1 cellular context compared by ENCODE assay signal in the genomic region with DNA sequence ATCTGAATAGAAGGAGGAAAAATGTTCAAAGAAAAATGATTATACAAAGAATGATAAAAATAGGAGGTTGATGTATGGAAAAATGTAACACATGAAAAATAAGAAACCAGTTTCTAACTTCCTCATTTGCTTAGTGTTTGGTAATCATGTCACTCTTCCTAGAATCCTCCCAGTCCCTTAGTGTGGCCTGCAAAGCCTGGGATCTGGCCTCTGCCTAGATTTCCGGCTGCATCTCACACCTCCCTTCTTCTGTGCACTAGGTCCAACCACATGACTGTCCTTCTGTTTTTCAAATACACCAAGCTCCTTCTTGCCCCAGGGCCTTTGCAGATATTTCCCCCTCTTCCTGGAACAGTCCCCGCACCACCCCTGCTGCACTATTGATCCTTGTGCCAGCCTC.
TF ChIP-seq lines count a peak whose summit lies in the region.

No MANE protein-coding gene starts in this region.

TF ChIP-seq in HepG2, 621 proteins besides CTCF, POLR2A, EP300 and RAD21 (continued from another document):
- TF ChIP-seq, protein P1, sequence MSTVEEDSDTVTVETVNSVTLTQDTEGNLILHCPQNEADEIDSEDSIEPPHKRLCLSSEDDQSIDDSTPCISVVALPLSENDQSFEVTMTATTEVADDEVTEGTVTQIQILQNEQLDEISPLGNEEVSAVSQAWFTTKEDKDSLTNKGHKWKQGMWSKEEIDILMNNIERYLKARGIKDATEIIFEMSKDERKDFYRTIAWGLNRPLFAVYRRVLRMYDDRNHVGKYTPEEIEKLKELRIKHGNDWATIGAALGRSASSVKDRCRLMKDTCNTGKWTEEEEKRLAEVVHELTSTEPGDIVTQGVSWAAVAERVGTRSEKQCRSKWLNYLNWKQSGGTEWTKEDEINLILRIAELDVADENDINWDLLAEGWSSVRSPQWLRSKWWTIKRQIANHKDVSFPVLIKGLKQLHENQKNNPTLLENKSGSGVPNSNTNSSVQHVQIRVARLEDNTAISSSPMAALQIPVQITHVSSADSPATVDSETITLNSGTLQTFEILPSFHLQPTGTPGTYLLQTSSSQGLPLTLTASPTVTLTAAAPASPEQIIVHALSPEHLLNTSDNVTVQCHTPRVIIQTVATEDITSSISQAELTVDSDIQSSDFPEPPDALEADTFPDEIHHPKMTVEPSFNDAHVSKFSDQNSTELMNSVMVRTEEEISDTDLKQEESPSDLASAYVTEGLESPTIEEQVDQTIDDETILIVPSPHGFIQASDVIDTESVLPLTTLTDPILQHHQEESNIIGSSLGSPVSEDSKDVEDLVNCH (CRISPR knock-in tag; IDR thresholded peaks at IDR 0.05): no peak
- TF ChIP-seq HNF4G (IDR thresholded peaks at IDR 0.05; ENCODE audit: borderline replicate concordance, low read depth, low read length): no peak
- TF ChIP-seq HNF4G (CRISPR knock-in tag; IDR thresholded peaks at IDR 0.05; ENCODE audit: borderline replicate concordance, low read depth): no peak
